15 cellular contexts compared by ENCODE assay signal in the genomic region with DNA sequence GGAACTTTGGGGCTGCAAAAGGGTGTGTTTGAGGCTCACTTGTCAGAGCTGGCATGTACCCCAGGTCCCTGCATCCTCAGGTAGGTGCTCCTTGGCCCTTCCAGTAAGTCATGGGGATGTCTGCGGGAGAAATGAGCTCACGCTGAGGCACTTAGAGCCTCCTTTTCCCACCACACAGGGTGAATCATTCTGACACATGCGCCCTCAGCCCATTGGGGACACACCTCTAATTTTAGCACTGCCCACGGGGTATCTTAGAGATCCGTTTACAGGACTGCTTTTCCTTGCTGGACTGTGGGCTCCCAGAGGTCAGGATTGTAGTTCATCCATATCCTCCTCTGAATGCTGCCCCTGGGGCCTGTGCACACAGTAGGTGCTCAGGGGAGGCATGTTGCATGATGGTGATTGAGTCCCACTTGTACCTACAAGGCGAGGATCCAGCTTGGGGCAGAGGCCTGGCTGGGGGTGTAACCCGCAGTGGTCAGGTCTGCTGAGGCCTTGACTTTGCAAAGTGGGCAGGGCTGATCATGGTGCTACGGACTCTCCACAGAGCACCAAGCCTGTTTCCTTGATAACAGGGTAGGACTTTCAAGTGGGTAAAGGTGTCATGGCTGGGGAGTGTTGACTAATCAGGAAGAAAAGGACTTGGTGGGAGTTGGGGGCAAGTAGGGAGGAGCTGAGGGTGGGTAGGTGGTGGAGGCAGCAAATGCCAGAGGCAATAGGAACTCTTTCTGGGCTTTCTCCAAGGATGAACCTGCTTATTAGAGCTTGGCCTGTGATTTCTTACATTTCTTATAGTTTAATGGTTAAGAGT. TPM values are rescaled to one million over a fixed set of nuclear protein-coding genes. Genes with fewer than 3 reads are reported as not detected.
DNase-seq lines count a peak whose midpoint lies in the region; ATAC-seq, FAIRE-seq and TF ChIP-seq lines count a peak whose summit lies in the region.
"Had no signal": no experiment of that assay in that cellular context is flagged by ENCODE, and none has a peak within 500 bp of the region (broad histone marks: within the 10 kb centered on the region; RNA-seq: fewer than 3 reads in every experiment).

No MANE protein-coding gene starts in this region.

- H3K9me3 Mint-ChIP-seq in activated T-cell treated with anti-CD3 and anti-CD28 coated beads, Interleukin-2, amount 50 U/mL, for 72 hours, result no peaks in the 10 kb centered on the region
- H3K9me3 Mint-ChIP-seq in activated T-cell treated with anti-CD3 and anti-CD28 coated beads, Interleukin-2, amount 50 U/mL, for 24 hours, result no peaks in the 10 kb centered on the region
- H3K9me3 Mint-ChIP-seq in activated naive CD4-positive, alpha-beta T cell treated with anti-CD3 and anti-CD28 coated beads, Interleukin-2, amount 10 ng/mL, durations not matched to agents 7 days and 5 days, result no peaks in the 10 kb centered on the region
- H3K9me3 Mint-ChIP-seq: activated naive CD4-positive, alpha-beta T cell treated with anti-CD3 and anti-CD28 coated beads, Interleukin-2, amount 50 U/mL, for 24 hours had no signal

- POLR2A ChIA-PET in HepG2 (lab: Yijun Ruan, JAX), result no interaction called here

- H3K4me1 Mint-ChIP-seq in activated T-cell treated with anti-CD3 and anti-CD28 coated beads, Interleukin-2, amount 50 U/mL, for 72 hours (ENCODE audit: low read depth), result peaks cover 17% of the 10 kb centered on the region
- peaks cover 12% of the 10 kb centered on the region for H3K4me1 Mint-ChIP-seq in activated T-cell treated with anti-CD3 and anti-CD28 coated beads, Interleukin-2, amount 50 U/mL, for 24 hours (ENCODE audit: low read depth)
- peaks cover 39% of the 10 kb centered on the region for H3K4me1 Mint-ChIP-seq in T-helper 17 cell
- peaks cover 27% of the 10 kb centered on the region for H3K4me1 Mint-ChIP-seq in activated naive CD4-positive, alpha-beta T cell treated with anti-CD3 and anti-CD28 coated beads, Interleukin-2, amount 10 ng/mL, durations not matched to agents 7 days and 5 days

- peaks cover 19% of the 10 kb centered on the region for H3K4me1 ChIP-seq in hepatocyte (ENCODE audit: insufficient read depth)
- H3K4me1 ChIP-seq in subcutaneous abdominal adipose tissue (ENCODE audit: control insufficient read depth in 5 of 5, insufficient read depth in 5 of 5, low read length in 5 of 5), result peaks cover 28 to 96% (median 92%) of the 10 kb centered on the region in 5 donors
- H3K4me1 ChIP-seq in HepG2 (ENCODE audit: insufficient read depth, low read length), result peaks cover 16% of the 10 kb centered on the region; the same call in 1 of the 2 replicates

- ATAC-seq in activated T-cell treated with anti-CD3 and anti-CD28 coated beads, Interleukin-2, amount 50 U/mL, for 72 hours (replicated peaks in 1 of 2), result peak; percentile 25 to 55
- ATAC-seq in T-helper 17 cell, result no peak
- no peak for ATAC-seq in HepG2
- ATAC-seq in GM18498 (IDR thresholded peaks at IDR 0.05; ENCODE audit: unreplicated experiment), result no peak

- H3K27ac ChIP-seq in hepatocyte (peak overlapping the region; percentile 88), subcutaneous abdominal adipose tissue (ENCODE audit: low read depth, low read length) (peak overlapping the region; percentile 89), HepG2 (ENCODE audit: extremely low read length, insufficient read depth, low read length) (no peak overlapping the region)
- H3K27ac ChIP-seq: SK-N-MC had no signal

- no peaks in the 10 kb centered on the region for H3K36me3 ChIP-seq in hepatocyte (replicated peaks; ENCODE audit: insufficient read depth, low read depth)
- peaks cover 0 to 19% (median 16%) of the 10 kb centered on the region in 5 donors for H3K36me3 ChIP-seq in subcutaneous abdominal adipose tissue (ENCODE audit: control insufficient read depth in 5 of 5, insufficient read depth in 5 of 5, low read length in 5 of 5)
- no peaks in the 10 kb centered on the region; a peak in 1 of 5 replicates for H3K36me3 ChIP-seq in HepG2 (replicated peaks in 1 of 2; ENCODE audit: control insufficient read depth in 1 of 2, insufficient read depth in 2 of 2, low read length in 2 of 2)
- H3K36me3 ChIP-seq: thyroid gland had no signal

- no peaks in the 10 kb centered on the region for H3K9me2 ChIP-seq in hepatocyte (replicated peaks; ENCODE audit: insufficient read depth)

- TF ChIP-seq POLR2A in HepG2 (IDR thresholded peaks at IDR 0.05; ENCODE audit: insufficient read depth in 1 of 2, low read depth in 2 of 2, low read length in 2 of 2), result no peak

- TF ChIP-seq RAD21 in HepG2 (CRISPR knock-in tag; IDR thresholded peaks at IDR 0.05), result no peak

- no TSS peak for BruUV-seq in HepG2 (replicated peaks; lab: Mats Ljungman, UMichigan)

- H3K27ac Mint-ChIP-seq in activated T-cell treated with anti-CD3 and anti-CD28 coated beads, Interleukin-2, amount 50 U/mL, for 72 hours, result no peak overlapping the region
- no peak overlapping the region for H3K27ac Mint-ChIP-seq in activated T-cell treated with anti-CD3 and anti-CD28 coated beads, Interleukin-2, amount 50 U/mL, for 24 hours
- peak overlapping the region; percentile 24 for H3K27ac Mint-ChIP-seq in T-helper 17 cell
- no peak overlapping the region for H3K27ac Mint-ChIP-seq in activated naive CD4-positive, alpha-beta T cell treated with anti-CD3 and anti-CD28 coated beads, Interleukin-2, amount 10 ng/mL, durations not matched to agents 7 days and 5 days
- H3K27ac Mint-ChIP-seq: activated naive CD4-positive, alpha-beta T cell treated with anti-CD3 and anti-CD28 coated beads, Interleukin-2, amount 50 U/mL, for 24 hours had no signal

- H3K9me3 ChIP-seq in T-helper 17 cell (ENCODE audit: control insufficient read depth, low read length, poor library complexity, severe bottlenecking) (no peaks in the 10 kb centered on the region), hepatocyte (ENCODE audit: low read depth) (no peaks in the 10 kb centered on the region), subcutaneous abdominal adipose tissue (ENCODE audit: control insufficient read depth in 5 of 5, low read length in 5 of 5) (no peaks in the 10 kb centered on the region), HepG2 (ENCODE audit: low read length) (no peaks in the 10 kb centered on the region)
- H3K9me3 ChIP-seq: thyroid gland had no signal

- TF ChIP-seq EP300 in HepG2 (IDR thresholded peaks at IDR 0.05; ENCODE audit: low read depth in 2 of 2, low read length in 2 of 2), result no peak
- TF ChIP-seq EP300 in HepG2 (CRISPR knock-in tag; IDR thresholded peaks at IDR 0.05; ENCODE audit: borderline replicate concordance), result no peak

- H3K27me3 ChIP-seq in hepatocyte (no peaks in the 10 kb centered on the region), subcutaneous abdominal adipose tissue (ENCODE audit: control insufficient read depth in 5 of 5, insufficient read depth in 4 of 5, low read length in 5 of 5) (no peaks in the 10 kb centered on the region), HepG2 (ENCODE audit: control insufficient read depth in 1 of 2, insufficient read depth in 2 of 2, low read length in 2 of 2) (peaks cover 0 to 1% of the 10 kb centered on the region in 2 experiments; a peak in 3 of 5 replicates)
- H3K27me3 ChIP-seq: thyroid gland had no signal

- peaks cover 55% of the 10 kb centered on the region for H3K79me2 ChIP-seq in hepatocyte
- no peaks in the 10 kb centered on the region for H3K79me2 ChIP-seq in HepG2 (ENCODE audit: insufficient read depth, low read length)

- peaks cover 9% of the 10 kb centered on the region for H3K27me3 Mint-ChIP-seq in activated T-cell treated with anti-CD3 and anti-CD28 coated beads, Interleukin-2, amount 50 U/mL, for 72 hours (ENCODE audit: low read depth)
- H3K27me3 Mint-ChIP-seq in activated T-cell treated with anti-CD3 and anti-CD28 coated beads, Interleukin-2, amount 50 U/mL, for 24 hours, result peaks cover 4% of the 10 kb centered on the region
- no peaks in the 10 kb centered on the region for H3K27me3 Mint-ChIP-seq in T-helper 17 cell
- peaks cover 23% of the 10 kb centered on the region for H3K27me3 Mint-ChIP-seq in activated naive CD4-positive, alpha-beta T cell treated with anti-CD3 and anti-CD28 coated beads, Interleukin-2, amount 10 ng/mL, durations not matched to agents 7 days and 5 days

- in situ Hi-C loops in HepG2 (cut with HindIII; ENCODE audit: extremely low pct_ligation_motif_present, low pct_unique_long_range_greater_than_20kb), result no loop called here

- H3K36me3 Mint-ChIP-seq in activated T-cell treated with anti-CD3 and anti-CD28 coated beads, Interleukin-2, amount 50 U/mL, for 72 hours (ENCODE audit: insufficient read depth in 2 of 2), result no peaks in the 10 kb centered on the region
- no peaks in the 10 kb centered on the region for H3K36me3 Mint-ChIP-seq in activated T-cell treated with anti-CD3 and anti-CD28 coated beads, Interleukin-2, amount 50 U/mL, for 24 hours (ENCODE audit: low read depth)
- no peaks in the 10 kb centered on the region for H3K36me3 Mint-ChIP-seq in T-helper 17 cell (ENCODE audit: low read depth)
- no peaks in the 10 kb centered on the region for H3K36me3 Mint-ChIP-seq in activated naive CD4-positive, alpha-beta T cell treated with anti-CD3 and anti-CD28 coated beads, Interleukin-2, amount 10 ng/mL, durations not matched to agents 7 days and 5 days
- H3K36me3 Mint-ChIP-seq: activated naive CD4-positive, alpha-beta T cell treated with anti-CD3 and anti-CD28 coated beads, Interleukin-2, amount 50 U/mL, for 24 hours had no signal

- FAIRE-seq in HepG2 (lab: Jason Lieb, UNC), result no peak

- TF ChIP-seq CTCF in hepatocyte (IDR thresholded peaks at IDR 0.05; ENCODE audit: poor library complexity), result no peak
- TF ChIP-seq CTCF in HepG2 (CRISPR knock-in tag; IDR thresholded peaks at IDR 0.05), result no peak

- intact Hi-C loops in HepG2 (cut with micrococcal nuclease; ENCODE audit: unreplicated experiment), result no loop called here

- no peak overlapping the region for H3K4me3 Mint-ChIP-seq in activated T-cell treated with anti-CD3 and anti-CD28 coated beads, Interleukin-2, amount 50 U/mL, for 72 hours
- no peak overlapping the region for H3K4me3 Mint-ChIP-seq in activated T-cell treated with anti-CD3 and anti-CD28 coated beads, Interleukin-2, amount 50 U/mL, for 24 hours
- H3K4me3 Mint-ChIP-seq in T-helper 17 cell, result no peak overlapping the region
- H3K4me3 Mint-ChIP-seq in activated naive CD4-positive, alpha-beta T cell treated with anti-CD3 and anti-CD28 coated beads, Interleukin-2, amount 10 ng/mL, durations not matched to agents 7 days and 5 days, result no peak overlapping the region
- H3K4me3 Mint-ChIP-seq: activated naive CD4-positive, alpha-beta T cell treated with anti-CD3 and anti-CD28 coated beads, Interleukin-2, amount 50 U/mL, for 24 hours had no signal

- WGBS in hepatocyte (ENCODE audit: low lambda C conversion rate, missing lambda C conversion rate), result 90% methylated on average over 8 of the region's 8 CpGs
- 51% methylated on average over 3 of the region's 8 CpGs for WGBS in HepG2 (ENCODE audit: low lambda C conversion rate)

- H4K20me1 ChIP-seq in hepatocyte (ENCODE audit: insufficient read depth, poor library complexity, severe bottlenecking), result no peaks in the 10 kb centered on the region
- H4K20me1 ChIP-seq in HepG2 (ENCODE audit: insufficient read depth, low read length), result no peaks in the 10 kb centered on the region

- H3K4me3 ChIP-seq in hepatocyte (no peak overlapping the region), subcutaneous abdominal adipose tissue (ENCODE audit: low read depth in 1 of 5, low read length in 5 of 5) (no peak overlapping the region), HepG2 (replicated peaks in 1 of 3; ENCODE audit: insufficient read depth in 1 of 3, low read depth in 2 of 3, low read length in 3 of 3) (no peak overlapping the region)
- H3K4me3 ChIP-seq: SK-N-MC, thyroid gland had no signal

- no peak overlapping the region for H2AFZ ChIP-seq in hepatocyte
- H2AFZ ChIP-seq in HepG2 (ENCODE audit: low read length), result no peak overlapping the region

- CTCF ChIA-PET in HepG2 (lab: Yijun Ruan, JAX; ENCODE audit: low intra/inter-chr PET ratio, low total read pairs), result no interaction called here
- CTCF ChIA-PET in activated naive CD4-positive, alpha-beta T cell treated with anti-CD3 and anti-CD28 coated beads, Interleukin-2, amount 10 ng/mL, durations not matched to agents 7 days and 5 days (lab: Charles Lee), result interaction anchor here (0.8 kb wide), 1 partner anchor 58 kb away, joined by 4 read pairs; no protein-coding TSS in a partner anchor

- no peak overlapping the region for H3K4me2 ChIP-seq in hepatocyte
- H3K4me2 ChIP-seq in HepG2 (ENCODE audit: low read depth, low read length), result no peak overlapping the region

- DNase-seq in activated T-cell treated with anti-CD3 and anti-CD28 coated beads, Interleukin-2, amount 50 U/mL, for 72 hours, result no peak
- DNase-seq in activated T-cell treated with anti-CD3 and anti-CD28 coated beads, Interleukin-2, amount 50 U/mL, for 24 hours, result no peak
- DNase-seq in T-helper 17 cell (no peak), hepatocyte (ENCODE audit: low spot score) (no peak), HepG2 (ENCODE audit: low spot score) (no peak)
- no peak for DNase-seq in activated naive CD4-positive, alpha-beta T cell treated with anti-CD3 and anti-CD28 coated beads, Interleukin-2, amount 10 ng/mL, durations not matched to agents 7 days and 5 days
- DNase-seq: activated CD4-positive, alpha-beta T cell treated with anti-CD3 and anti-CD28 coated beads, Interleukin-2, amount 50 U/mL, for 1 hour; DND-41; NCI-H1092; NCI-H526; thyroid gland had no signal

- peak overlapping the region in 1 of 5 donors; percentile 70 for H3K9ac ChIP-seq in subcutaneous abdominal adipose tissue (ENCODE audit: low read length in 5 of 5)
- H3K9ac ChIP-seq in HepG2 (ENCODE audit: insufficient read depth, low read depth, low read length), result no peak overlapping the region

RNA-seq across cellular contexts. Expression of a gene that starts 5.8 kb away (rescaled TPM):
- 1 to 10 TPM; 1.5 to 1.8 TPM for total RNA-seq in activated T-cell treated with anti-CD3 and anti-CD28 coated beads, Interleukin-2, amount 50 U/mL, for 72 hours
- 10 to 100 TPM; 20.3 to 28.7 TPM for total RNA-seq in T-helper 17 cell
- 25.8 and 29.0 TPM in 2 replicates for total RNA-seq in hepatocyte
- 58.5 and 66.4 TPM in 2 replicates for polyA plus RNA-seq in hepatocyte
- total RNA-seq in HepG2 (2016; rRNA removed; fragmentation: Illumina TruSeq; extraction: Trizol), result 0.27 and 0.34 TPM in 2 replicates
- total RNA-seq in HepG2 (2016; cell fraction: cytosol; rRNA removed; fragmentation: Illumina TruSeq; extraction: Trizol; ENCODE audit: low read depth), result 0.61 and 0.88 TPM in 2 replicates
- 0.28 TPM in 2 replicates for total RNA-seq in HepG2 (2016; cell fraction: insoluble cytoplasmic fraction; rRNA removed; fragmentation: Illumina TruSeq; extraction: Trizol)
- total RNA-seq in HepG2 (2016; cell fraction: membrane; rRNA removed; fragmentation: Illumina TruSeq; extraction: Trizol), result 0.62 and 0.80 TPM in 2 replicates
- total RNA-seq in HepG2 (2016; cell fraction: nucleus; rRNA removed; fragmentation: Illumina TruSeq; extraction: Trizol), result 0.28 and 1.2 TPM in 2 replicates
- 3.2 and 5.1 TPM in 2 replicates for polyA plus RNA-seq in HepG2 (2011; rRNA removed)
- 5.3 and 5.4 TPM in 2 replicates for polyA plus RNA-seq in HepG2 (2011; cell fraction: cytosol; rRNA removed)
- 2.8 and 3.1 TPM in 2 replicates for polyA plus RNA-seq in HepG2 (2011; cell fraction: nucleus; rRNA removed)
- polyA plus RNA-seq in HepG2 (2012), result 3.9 and 5.4 TPM in 2 replicates
- polyA plus RNA-seq in HepG2 (2016; cell fraction: cytosol; fragmentation: Illumina TruSeq; extraction: Trizol; ENCODE audit: low read depth), result 0.62 and 0.84 TPM in 2 replicates
- 0.35 and 0.72 TPM in 2 replicates for polyA plus RNA-seq in HepG2 (2016; cell fraction: insoluble cytoplasmic fraction; fragmentation: Illumina TruSeq; extraction: Trizol; ENCODE audit: low read depth)
- polyA plus RNA-seq in HepG2 (2016; cell fraction: membrane; fragmentation: Illumina TruSeq; extraction: Trizol; ENCODE audit: low read depth), result 0.59 and 0.94 TPM in 2 replicates
- 1.5 and 2.6 TPM in 2 replicates for polyA plus RNA-seq in HepG2 (2016; cell fraction: nucleus; fragmentation: Illumina TruSeq; extraction: Trizol; ENCODE audit: insufficient read depth, low read depth)
- 7.5 and 42.0 TPM in 2 replicates for polyA minus RNA-seq in HepG2 (2011; rRNA and poly(A)+ RNA removed; ENCODE audit: low replicate concordance)
- 1.6 and 1.8 TPM in 2 replicates for polyA minus RNA-seq in HepG2 (2011; cell fraction: cytosol; rRNA and poly(A)+ RNA removed)
- 2.8 and 3.5 TPM in 2 replicates for polyA minus RNA-seq in HepG2 (2011; cell fraction: nucleus; rRNA and poly(A)+ RNA removed)

RNA-seq across cellular contexts. Expression of a gene that starts 40.4 kb away (rescaled TPM):
- total RNA-seq in activated T-cell treated with anti-CD3 and anti-CD28 coated beads, Interleukin-2, amount 50 U/mL, for 72 hours, result not detected
- not detected for total RNA-seq in T-helper 17 cell
- total RNA-seq in hepatocyte, result 0.07 TPM in 1 of 2 replicates, not detected in the other
- polyA plus RNA-seq in hepatocyte, result 0.63 TPM in 1 of 2 replicates, not detected in the other
- not detected in 2 replicates for total RNA-seq in HepG2 (2016; rRNA removed; fragmentation: Illumina TruSeq; extraction: Trizol)
- not detected in 2 replicates for total RNA-seq in HepG2 (2016; cell fraction: cytosol; rRNA removed; fragmentation: Illumina TruSeq; extraction: Trizol; ENCODE audit: low read depth)
- total RNA-seq in HepG2 (2016; cell fraction: insoluble cytoplasmic fraction; rRNA removed; fragmentation: Illumina TruSeq; extraction: Trizol), result not detected in 2 replicates
- not detected in 2 replicates for total RNA-seq in HepG2 (2016; cell fraction: membrane; rRNA removed; fragmentation: Illumina TruSeq; extraction: Trizol)
- total RNA-seq in HepG2 (2016; cell fraction: nucleus; rRNA removed; fragmentation: Illumina TruSeq; extraction: Trizol), result not detected in 2 replicates
- polyA plus RNA-seq in HepG2 (2011; rRNA removed), result 0.04 TPM in 1 of 2 replicates, not detected in the other
- polyA plus RNA-seq in HepG2 (2011; cell fraction: cytosol; rRNA removed), result 0.03 TPM in 2 replicates
- not detected in 2 replicates for polyA plus RNA-seq in HepG2 (2011; cell fraction: nucleus; rRNA removed)
- polyA plus RNA-seq in HepG2 (2012), result not detected in 2 replicates
- not detected in 2 replicates for polyA plus RNA-seq in HepG2 (2016; cell fraction: cytosol; fragmentation: Illumina TruSeq; extraction: Trizol; ENCODE audit: low read depth)
- polyA plus RNA-seq in HepG2 (2016; cell fraction: insoluble cytoplasmic fraction; fragmentation: Illumina TruSeq; extraction: Trizol; ENCODE audit: low read depth), result not detected in 2 replicates
- not detected in 2 replicates for polyA plus RNA-seq in HepG2 (2016; cell fraction: membrane; fragmentation: Illumina TruSeq; extraction: Trizol; ENCODE audit: low read depth)
- not detected in 2 replicates for polyA plus RNA-seq in HepG2 (2016; cell fraction: nucleus; fragmentation: Illumina TruSeq; extraction: Trizol; ENCODE audit: insufficient read depth, low read depth)
- polyA minus RNA-seq in HepG2 (2011; rRNA and poly(A)+ RNA removed; ENCODE audit: low replicate concordance), result 0.48 TPM in 1 of 2 replicates, not detected in the other
- not detected in 2 replicates for polyA minus RNA-seq in HepG2 (2011; cell fraction: cytosol; rRNA and poly(A)+ RNA removed)
- not detected in 2 replicates for polyA minus RNA-seq in HepG2 (2011; cell fraction: nucleus; rRNA and poly(A)+ RNA removed)
- total RNA-seq: thyroid gland had no signal

Comparison
In these comparisons a context has a peak if more than half of its experiments do, and no peak if none do; other contexts are left out.
1. ATAC-seq: peak in activated T-cell treated with anti-CD3 and anti-CD28 coated beads, Interleukin-2, amount 50 U/mL, for 72 hours (2 of 2); none in T-helper 17 cell (single experiment), HepG2 (single experiment) and GM18498 (single experiment).